12 cellular contexts compared by ENCODE assay signal in the genomic region with DNA sequence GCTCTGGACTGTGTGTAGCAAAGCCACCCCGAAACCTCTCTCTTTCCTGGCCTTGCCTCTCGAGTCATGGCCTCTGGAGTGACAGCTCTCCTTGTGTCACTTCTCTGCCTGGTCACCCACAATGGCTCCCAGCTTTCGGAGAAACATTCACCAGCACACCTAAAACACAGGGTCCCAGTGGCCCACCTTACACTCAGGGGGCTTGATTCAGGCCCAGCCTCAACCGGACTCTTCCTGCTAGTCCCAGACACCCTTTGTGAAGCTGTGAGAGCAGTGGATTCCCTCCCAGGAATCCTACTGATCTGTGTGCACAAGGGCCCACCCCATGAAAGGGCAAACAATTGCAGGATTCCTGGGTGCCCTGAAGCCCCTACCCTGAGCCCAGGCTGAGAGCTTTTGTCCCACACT.
A peak's percentile ranks its signal among the peaks of the same experiment; 100 is the strongest.
DNase-seq lines count a peak whose midpoint lies in the region; ATAC-seq and TF ChIP-seq lines count a peak whose summit lies in the region.
"Had no signal": no experiment of that assay in that cellular context is flagged by ENCODE, and none has a peak within 500 bp of the region (broad histone marks: within the 10 kb centered on the region; RNA-seq: fewer than 3 reads in every experiment).

No MANE protein-coding gene starts in this region.

- CTCF ChIA-PET in CD8-positive, alpha-beta T cell (lab: Charles Lee): interaction anchor here (1.4 kb wide), 1 partner anchor 15 kb away, joined by 3 read pairs; no protein-coding TSS in a partner anchor

- H3F3A ChIP-seq in GM23248 (ENCODE audit: insufficient read depth): peaks cover 27% of the 10 kb centered on the region

- no peaks in the 10 kb centered on the region for H3K9me2 ChIP-seq in GM23248 (ENCODE audit: insufficient read depth)

- H3K4me3 Mint-ChIP-seq in CD8-positive, alpha-beta T cell: no peak overlapping the region
- H3K4me3 Mint-ChIP-seq: naive thymus-derived CD4-positive, alpha-beta T cell; T-helper 2 cell treated with Interferon-gamma antibody and Interleukin-4, amounts not matched to agents 5 μg/mL and 100 μg/mL, for 36 hours had no signal

- H3K4me2 ChIP-seq in GM23248 (ENCODE audit: unreplicated experiment) (peak overlapping the region; percentile 74), skeletal muscle satellite cell (ENCODE audit: low read length) (peak overlapping the region; percentile 30)

- H3K36me3 ChIP-seq in GM23248 (ENCODE audit: low read depth) (no peaks in the 10 kb centered on the region), body of pancreas (replicated peaks in 1 of 2; ENCODE audit: insufficient read depth in 1 of 2, low read depth in 2 of 2) (no peaks in the 10 kb centered on the region), liver (ENCODE audit: control insufficient read depth in 4 of 4, insufficient read depth in 3 of 4, low read depth in 1 of 4, low read length in 3 of 4) (no peaks in the 10 kb centered on the region), skeletal muscle satellite cell (ENCODE audit: insufficient read depth, low read length) (no peaks in the 10 kb centered on the region)
- H3K36me3 ChIP-seq in CD8-positive, alpha-beta T cell (ENCODE audit: insufficient read depth, low read length): no peaks in the 10 kb centered on the region

- no peaks in the 10 kb centered on the region for H3K4me1 Mint-ChIP-seq in CD8-positive, alpha-beta T cell (ENCODE audit: low read depth)

- WGBS in GM23248 (ENCODE audit: low coverage in 1 of 2, low lambda C conversion rate in 2 of 2, missing lambda C conversion rate in 2 of 2), 2 experiments: 90 to 98% methylated on average over 4 of the region's 4 CpGs
- WGBS in body of pancreas, 2 donors: 88% methylated on average over 3 to 4 of the region's 4 CpGs
- WGBS in liver: 91% methylated on average over 4 of the region's 4 CpGs

- POLR2A ChIA-PET in CD8-positive, alpha-beta T cell (lab: Charles Lee): no interaction called here

- H3K27me3 ChIP-seq in GM23248 (replicated peaks; ENCODE audit: insufficient read depth) (no peaks in the 10 kb centered on the region), body of pancreas (no peaks in the 10 kb centered on the region), liver (ENCODE audit: control insufficient read depth in 4 of 4, insufficient read depth in 4 of 4, low read length in 3 of 4) (no peaks in the 10 kb centered on the region), skeletal muscle satellite cell (ENCODE audit: control insufficient read depth, insufficient read depth, low read length) (no peaks in the 10 kb centered on the region)
- no peaks in the 10 kb centered on the region for H3K27me3 ChIP-seq in CD8-positive, alpha-beta T cell (ENCODE audit: insufficient read depth, low read length)
- H3K27me3 ChIP-seq: foreskin keratinocyte had no signal

- ATAC-seq in body of pancreas (no peak), HG02759 (IDR thresholded peaks at IDR 0.05; ENCODE audit: unreplicated experiment) (no peak)
- no peak for ATAC-seq in CD8-positive, alpha-beta T cell

- no peaks in the 10 kb centered on the region for H4K20me1 ChIP-seq in GM23248 (ENCODE audit: insufficient read depth)

- H3K4me1 ChIP-seq in GM23248 (ENCODE audit: insufficient read depth): peaks cover 52% of the 10 kb centered on the region
- peaks cover 59% of the 10 kb centered on the region for H3K4me1 ChIP-seq in body of pancreas
- H3K4me1 ChIP-seq in liver (ENCODE audit: control insufficient read depth in 4 of 4, insufficient read depth in 4 of 4, low read length in 3 of 4): peaks cover 34 to 59% (median 55%) of the 10 kb centered on the region in 4 donors
- peaks cover 74% of the 10 kb centered on the region for H3K4me1 ChIP-seq in skeletal muscle satellite cell (ENCODE audit: control insufficient read depth, insufficient read depth, low read length)
- H3K4me1 ChIP-seq in CD8-positive, alpha-beta T cell (ENCODE audit: insufficient read depth, low read length): no peaks in the 10 kb centered on the region

- DNase-seq in GM23248 (no peak), body of pancreas (no peak), NCI-H1105 (lab: John Stamatoyannopoulos, UW) (no peak), HK-2 (ENCODE audit: unreplicated experiment) (no peak)
- no peak for DNase-seq in CD8-positive, alpha-beta T cell
- DNase-seq: foreskin keratinocyte; naive thymus-derived CD4-positive, alpha-beta T cell; stimulated activated CD4-positive, alpha-beta T cell treated with anti-CD3 and anti-CD28 coated beads, Interleukin-4, amount 100 ng/mL, for 4 hours had no signal

- intact Hi-C loops in body of pancreas (cut with DNase I): no loop called here
- intact Hi-C loops in CD8-positive, alpha-beta T cell (cut with DNase I, micrococcal nuclease): no loop called here

- H3K79me2 ChIP-seq in GM23248 (ENCODE audit: insufficient read depth): no peaks in the 10 kb centered on the region

- H3K4me3 ChIP-seq in GM23248 (no peak overlapping the region), body of pancreas (no peak overlapping the region), liver (ENCODE audit: low read depth in 1 of 3, low read length in 3 of 3) (no peak overlapping the region), skeletal muscle satellite cell (ENCODE audit: low read length) (peak overlapping the region; percentile 13)
- no peak overlapping the region for H3K4me3 ChIP-seq in CD8-positive, alpha-beta T cell (ENCODE audit: low read depth, low read length)

- TF ChIP-seq POLR2A in body of pancreas (IDR thresholded peaks at IDR 0.05): no peak

- in situ Hi-C loops in GM23248 (cut with MboI): no loop called here

- TF ChIP-seq CTCF in body of pancreas (IDR thresholded peaks at IDR 0.05) (no peak), liver (IDR thresholded peaks at IDR 0.05; ENCODE audit: low read depth, low read length, missing input control) (no peak)
- no peak for TF ChIP-seq CTCF in CD8-positive, alpha-beta T cell (IDR thresholded peaks at IDR 0.05)

- H3K9ac ChIP-seq in GM23248 (peak overlapping the region; percentile 63), liver (ENCODE audit: low read depth in 1 of 2, low read length in 2 of 2) (peak overlapping the region in 1 of 2 donors; percentile 90), skeletal muscle satellite cell (ENCODE audit: low read depth, low read length) (peak overlapping the region; percentile 56)

- H3K9me3 ChIP-seq in GM23248 (ENCODE audit: low read depth) (no peaks in the 10 kb centered on the region), body of pancreas (no peaks in the 10 kb centered on the region), liver (ENCODE audit: control insufficient read depth in 4 of 4, low read length in 3 of 4) (no peaks in the 10 kb centered on the region), skeletal muscle satellite cell (replicated peaks; ENCODE audit: low read length) (no peaks in the 10 kb centered on the region)
- H3K9me3 ChIP-seq in CD8-positive, alpha-beta T cell (ENCODE audit: low read length): no peaks in the 10 kb centered on the region

- H3K36me3 Mint-ChIP-seq in CD8-positive, alpha-beta T cell: no peaks in the 10 kb centered on the region
- H3K36me3 Mint-ChIP-seq: naive thymus-derived CD4-positive, alpha-beta T cell had no signal

- no peak overlapping the region for H3K27ac Mint-ChIP-seq in CD8-positive, alpha-beta T cell
- H3K27ac Mint-ChIP-seq: naive thymus-derived CD4-positive, alpha-beta T cell; T-helper 2 cell treated with Interferon-gamma antibody and Interleukin-4, amounts not matched to agents 5 μg/mL and 100 μg/mL, for 36 hours had no signal

- TF ChIP-seq RAD21 in liver (IDR thresholded peaks at IDR 0.05): no peak

- no peaks in the 10 kb centered on the region for H3K9me3 Mint-ChIP-seq in CD8-positive, alpha-beta T cell
- H3K9me3 Mint-ChIP-seq: naive thymus-derived CD4-positive, alpha-beta T cell; T-helper 2 cell treated with Interferon-gamma antibody and Interleukin-4, amounts not matched to agents 5 μg/mL and 100 μg/mL, for 36 hours had no signal

- H3K27me3 Mint-ChIP-seq in CD8-positive, alpha-beta T cell (ENCODE audit: low read depth): peaks cover 2% of the 10 kb centered on the region
- H3K27me3 Mint-ChIP-seq: naive thymus-derived CD4-positive, alpha-beta T cell had no signal

- peak overlapping the region; percentile 48 for H2AFZ ChIP-seq in GM23248

- H3K27ac ChIP-seq in GM23248 (peak overlapping the region; percentile 73), body of pancreas (peak overlapping the region in 3 of 4 donors; percentile 88 to 90 (median 90)), liver (ENCODE audit: low read depth in 1 of 2, low read length in 2 of 2) (peak overlapping the region; percentile 92 to 97)
- H3K27ac ChIP-seq in CD8-positive, alpha-beta T cell (ENCODE audit: low read depth, low read length): no peak overlapping the region
- H3K27ac ChIP-seq: foreskin keratinocyte had no signal

TF ChIP-seq in liver, 16 proteins besides CTCF, POLR2A, EP300 and RAD21:
- no peak for TF ChIP-seq HNF4A (conservative IDR thresholded peaks at IDR 0.05)
- TF ChIP-seq NR2F2 (IDR thresholded peaks at IDR 0.05): no peak
- TF ChIP-seq, protein P1, sequence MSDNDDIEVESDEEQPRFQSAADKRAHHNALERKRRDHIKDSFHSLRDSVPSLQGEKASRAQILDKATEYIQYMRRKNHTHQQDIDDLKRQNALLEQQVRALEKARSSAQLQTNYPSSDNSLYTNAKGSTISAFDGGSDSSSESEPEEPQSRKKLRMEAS (IDR thresholded peaks at IDR 0.05): no peak
- no peak for TF ChIP-seq SP1 (IDR thresholded peaks at IDR 0.05)
- TF ChIP-seq RXRA (IDR thresholded peaks at IDR 0.05): no peak
- TF ChIP-seq TAF1 (conservative IDR thresholded peaks at IDR 0.05): no peak
